In the genomic region with DNA sequence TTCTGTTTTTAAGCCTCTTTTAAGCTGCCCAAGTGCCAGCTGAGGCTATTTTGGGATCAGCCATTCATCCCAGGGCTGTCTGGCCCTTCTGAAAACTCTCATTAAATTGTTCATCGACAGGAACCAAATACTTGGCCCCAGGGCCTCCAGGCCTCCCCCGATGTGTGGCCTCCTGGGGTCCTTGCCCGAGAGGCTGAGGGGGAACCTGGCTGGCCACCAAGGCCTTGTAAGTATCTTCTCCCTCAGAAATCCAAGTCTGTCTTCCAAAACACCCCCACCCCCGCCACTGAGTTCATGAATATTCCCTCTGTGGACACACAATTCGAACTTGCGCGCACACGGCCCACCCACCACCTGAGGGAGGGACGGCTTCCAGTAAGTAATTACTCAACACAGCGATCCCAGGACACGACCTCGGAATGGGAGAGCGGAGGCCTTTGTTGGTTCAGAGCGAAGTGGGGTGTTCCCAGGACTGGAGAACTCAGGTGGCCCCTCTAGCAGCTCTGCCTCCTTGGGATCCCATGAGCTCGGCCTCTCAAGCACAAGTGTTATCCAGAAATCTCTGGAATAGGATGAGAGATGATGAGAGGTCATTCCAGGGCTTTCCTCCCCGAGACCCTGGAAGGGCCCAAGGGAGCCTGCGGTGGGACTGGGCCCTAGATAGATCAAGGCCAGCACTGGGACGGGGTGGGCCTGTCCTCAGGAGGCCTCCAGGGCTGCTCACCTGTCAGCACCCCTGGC, we compare ENCODE assay signal across 17 cellular contexts.
DNase-seq lines count a peak whose midpoint lies in the region; ATAC-seq and TF ChIP-seq lines count a peak whose summit lies in the region.
"Had no signal": no experiment of that assay in that cellular context is flagged by ENCODE, and none has a peak within 500 bp of the region (broad histone marks: within the 10 kb centered on the region; RNA-seq: fewer than 3 reads in every experiment).

No MANE protein-coding gene starts in this region.

- no peaks in the 10 kb centered on the region for H3K9me3 Mint-ChIP-seq in activated CD4-positive, alpha-beta memory T cell treated with anti-CD3 and anti-CD28 coated beads for 36 hours
- no peaks in the 10 kb centered on the region for H3K9me3 Mint-ChIP-seq in activated CD4-positive, alpha-beta memory T cell treated with anti-CD3 and anti-CD28 coated beads, Interleukin-2, amount 10 ng/mL, durations not matched to agents 7 days and 5 days
- peaks cover 5% of the 10 kb centered on the region for H3K9me3 Mint-ChIP-seq in neural crest cell
- H3K9me3 Mint-ChIP-seq: GM23338; stimulated activated naive CD8-positive, alpha-beta T cell treated with anti-CD3 and anti-CD28 coated beads, Interleukin-15, Interleukin-2, amounts not matched to agents 100 ng/mL and 50 ng/mL, for 24 hours; type B pancreatic cell had no signal

- H3K4me3 ChIP-seq in Loucy (ENCODE audit: low read length, poor library complexity, severe bottlenecking), result peak overlapping the region; percentile 84
- no peak overlapping the region for H3K4me3 ChIP-seq in stomach
- H3K4me3 ChIP-seq: GM23338 had no signal

- peak overlapping the region; percentile 86 for H3K4me2 ChIP-seq in Loucy (ENCODE audit: low read depth, low read length, poor library complexity, severe bottlenecking)
- H3K4me2 ChIP-seq: GM23338 had no signal

- H3K4me1 ChIP-seq in Loucy (ENCODE audit: insufficient read depth, low read length, poor library complexity, severe bottlenecking) (peaks cover 45% of the 10 kb centered on the region), stomach (no peaks in the 10 kb centered on the region)

- no peaks in the 10 kb centered on the region for H4K20me1 ChIP-seq in Loucy (ENCODE audit: insufficient read depth, low read length, poor library complexity, severe bottlenecking)

- peak overlapping the region; percentile 95 for H3K9ac ChIP-seq in Loucy (ENCODE audit: low read depth, low read length, poor library complexity, severe bottlenecking)

- H3K36me3 ChIP-seq in Loucy (ENCODE audit: insufficient read depth, low read length), result no peaks in the 10 kb centered on the region
- H3K36me3 ChIP-seq in stomach, result no peaks in the 10 kb centered on the region

- intact Hi-C loops in activated CD4-positive, alpha-beta memory T cell treated with anti-CD3 and anti-CD28 coated beads for 36 hours (cut with micrococcal nuclease), result no loop called here
- intact Hi-C loops in stomach (cut with DNase I; ENCODE audit: low total_unique reads), result no loop called here

- peaks cover 12% of the 10 kb centered on the region for H3K4me1 Mint-ChIP-seq in activated CD4-positive, alpha-beta memory T cell treated with anti-CD3 and anti-CD28 coated beads for 36 hours (ENCODE audit: low read depth)
- peaks cover 9% of the 10 kb centered on the region for H3K4me1 Mint-ChIP-seq in activated CD4-positive, alpha-beta memory T cell treated with anti-CD3 and anti-CD28 coated beads, Interleukin-2, amount 10 ng/mL, durations not matched to agents 7 days and 5 days
- H3K4me1 Mint-ChIP-seq in neural crest cell, result peaks cover 23% of the 10 kb centered on the region

- H3K27ac ChIP-seq in stomach (no peak overlapping the region), RWPE1 (no peak overlapping the region)

- no peak for TF ChIP-seq EP300 in stomach (IDR thresholded peaks at IDR 0.05)

- no peak overlapping the region for H3K27ac Mint-ChIP-seq in activated CD4-positive, alpha-beta memory T cell treated with anti-CD3 and anti-CD28 coated beads for 36 hours
- no peak overlapping the region for H3K27ac Mint-ChIP-seq in activated CD4-positive, alpha-beta memory T cell treated with anti-CD3 and anti-CD28 coated beads, Interleukin-2, amount 10 ng/mL, durations not matched to agents 7 days and 5 days
- H3K27ac Mint-ChIP-seq in neural crest cell (ENCODE audit: unreplicated experiment), result peak overlapping the region; percentile 86
- H3K27ac Mint-ChIP-seq: GM23338, type B pancreatic cell had no signal

- H3K27me3 ChIP-seq in Loucy (ENCODE audit: insufficient read depth, low read length, poor library complexity, severe bottlenecking), result no peaks in the 10 kb centered on the region
- H3K27me3 ChIP-seq in stomach, result peaks cover 0 to 5% (median 0%) of the 10 kb centered on the region in 3 donors

- H3K4me3 Mint-ChIP-seq in activated CD4-positive, alpha-beta memory T cell treated with anti-CD3 and anti-CD28 coated beads for 36 hours, result no peak overlapping the region
- H3K4me3 Mint-ChIP-seq in activated CD4-positive, alpha-beta memory T cell treated with anti-CD3 and anti-CD28 coated beads, Interleukin-2, amount 10 ng/mL, durations not matched to agents 7 days and 5 days, result no peak overlapping the region
- no peak overlapping the region for H3K4me3 Mint-ChIP-seq in neural crest cell
- H3K4me3 Mint-ChIP-seq: brain, GM23338, type B pancreatic cell had no signal

- DNase-seq in activated CD4-positive, alpha-beta memory T cell treated with anti-CD3 and anti-CD28 coated beads for 36 hours, result peak; percentile 6
- no peak for DNase-seq in activated CD4-positive, alpha-beta memory T cell treated with anti-CD3 and anti-CD28 coated beads, Interleukin-2, amount 10 ng/mL, durations not matched to agents 7 days and 5 days
- DNase-seq in neural crest cell (ENCODE audit: low read depth, low spot score) (no peak), stomach (peak; percentile 11), RWPE1 (ENCODE audit: low spot score) (no peak), NCI-H345 treated with DMSO at 0.1 percent for 48 hours (lab: John Stamatoyannopoulos, UW; ENCODE audit: unreplicated experiment) (no peak)
- DNase-seq: activated effector memory CD4-positive, alpha-beta T cell treated with Interleukin-2 at 50 U/mL for 16 hours; mammary epithelial cell; NCI-H1417 treated with DMSO at 0.1 percent for 48 hours; NCI-H526; T-helper 9 cell had no signal

- no peak overlapping the region for H2AFZ ChIP-seq in Loucy (ENCODE audit: low read length)
- H2AFZ ChIP-seq: GM23338 had no signal

- WGBS in stomach, 5 donors, result 82 to 88% (median 83%) methylated on average over 16 to 18 of the region's 18 CpGs

- H3K9me3 ChIP-seq in Loucy (ENCODE audit: insufficient read depth, low read depth, low read length) (no peaks in the 10 kb centered on the region), stomach (no peaks in the 10 kb centered on the region)

- H3K9me2 ChIP-seq in Loucy (replicated peaks; ENCODE audit: low read depth, low read length), result no peaks in the 10 kb centered on the region

- POLR2A ChIA-PET in activated CD4-positive, alpha-beta memory T cell treated with anti-CD3 and anti-CD28 coated beads for 36 hours (lab: Charles Lee), result no interaction called here
- POLR2A ChIA-PET in activated CD4-positive, alpha-beta memory T cell treated with anti-CD3 and anti-CD28 coated beads, Interleukin-2, amount 10 ng/mL, durations not matched to agents 7 days and 5 days (lab: Charles Lee), result no interaction called here
- POLR2A ChIA-PET in RWPE1 (lab: Yijun Ruan, JAX; ENCODE audit: low non-redundant PET), result no interaction called here

- peaks cover 38% of the 10 kb centered on the region for H3K79me2 ChIP-seq in Loucy (ENCODE audit: insufficient read depth, low read length)

- peaks cover 4% of the 10 kb centered on the region for H3K27me3 Mint-ChIP-seq in activated CD4-positive, alpha-beta memory T cell treated with anti-CD3 and anti-CD28 coated beads for 36 hours
- peaks cover 5% of the 10 kb centered on the region for H3K27me3 Mint-ChIP-seq in activated CD4-positive, alpha-beta memory T cell treated with anti-CD3 and anti-CD28 coated beads, Interleukin-2, amount 10 ng/mL, durations not matched to agents 7 days and 5 days
- no peaks in the 10 kb centered on the region for H3K27me3 Mint-ChIP-seq in neural crest cell (ENCODE audit: low read depth)

- CTCF ChIA-PET in activated CD4-positive, alpha-beta memory T cell treated with anti-CD3 and anti-CD28 coated beads for 36 hours (lab: Charles Lee), result no interaction called here
- CTCF ChIA-PET in activated CD4-positive, alpha-beta memory T cell treated with anti-CD3 and anti-CD28 coated beads, Interleukin-2, amount 10 ng/mL, durations not matched to agents 7 days and 5 days (lab: Charles Lee), result no interaction called here
- CTCF ChIA-PET in RWPE1 (lab: Yijun Ruan, JAX), result interaction anchor here (0.5 kb wide), 1 partner anchor 115 kb away, joined by 3 read pairs; no protein-coding TSS in a partner anchor

- H3K36me3 Mint-ChIP-seq in activated CD4-positive, alpha-beta memory T cell treated with anti-CD3 and anti-CD28 coated beads for 36 hours, result no peaks in the 10 kb centered on the region
- H3K36me3 Mint-ChIP-seq in activated CD4-positive, alpha-beta memory T cell treated with anti-CD3 and anti-CD28 coated beads, Interleukin-2, amount 10 ng/mL, durations not matched to agents 7 days and 5 days (ENCODE audit: low read depth), result no peaks in the 10 kb centered on the region
- H3K36me3 Mint-ChIP-seq in neural crest cell (ENCODE audit: low read depth), result no peaks in the 10 kb centered on the region
- H3K36me3 Mint-ChIP-seq: brain, type B pancreatic cell had no signal

- H3F3A ChIP-seq in Loucy (ENCODE audit: low read depth), result no peaks in the 10 kb centered on the region; the same call in 1 of the 2 replicates

- TF ChIP-seq CTCF in Loucy (conservative IDR thresholded peaks at IDR 0.05; ENCODE audit: low read length) (no peak), neural crest cell (conservative IDR thresholded peaks at IDR 0.05) (no peak), stomach (IDR thresholded peaks at IDR 0.05) (no peak), RWPE1 (conservative IDR thresholded peaks at IDR 0.05; ENCODE audit: low read depth) (no peak)

- TF ChIP-seq POLR2A in stomach (IDR thresholded peaks at IDR 0.05), result no peak

- ATAC-seq in GM21723 (IDR thresholded peaks at IDR 0.05; ENCODE audit: unreplicated experiment), result no peak
- ATAC-seq: GM23338 had no signal

Comparison
In these comparisons a context has a peak if more than half of its experiments do, and no peak if none do; other contexts are left out.
1. DNase-seq: peak in activated CD4-positive, alpha-beta memory T cell treated with anti-CD3 and anti-CD28 coated beads for 36 hours (single experiment) and stomach (single experiment); none in activated CD4-positive, alpha-beta memory T cell treated with anti-CD3 and anti-CD28 coated beads, Interleukin-2, amount 10 ng/mL, durations not matched to agents 7 days and 5 days (single experiment), neural crest cell (single experiment), RWPE1 (single experiment) and NCI-H345 treated with DMSO at 0.1 percent for 48 hours (single experiment).